1 cellular context compared by ENCODE assay signal in the genomic region with DNA sequence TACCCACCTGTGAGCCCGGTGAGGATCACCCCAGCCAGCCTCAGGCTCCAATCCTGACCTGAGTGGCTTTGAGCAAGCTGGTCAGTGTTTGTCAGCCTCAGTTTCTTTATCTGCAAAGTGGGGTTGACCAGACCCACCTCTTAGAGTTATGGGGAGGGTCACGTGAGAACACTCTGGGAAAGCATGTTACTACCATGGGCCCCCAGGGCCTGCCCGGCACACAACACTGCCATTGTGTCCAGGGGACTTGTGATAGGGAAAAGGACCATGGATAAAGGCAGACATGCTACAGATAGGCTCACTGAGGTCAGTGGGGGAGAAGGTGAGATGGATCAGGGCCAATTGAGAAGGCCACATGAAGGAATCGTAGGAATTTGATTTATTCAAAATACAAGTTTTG.
TF ChIP-seq lines count a peak whose summit lies in the region.

No MANE protein-coding gene starts in this region.

TF ChIP-seq in HepG2, 621 proteins besides CTCF, POLR2A, EP300 and RAD21:
- TF ChIP-seq, protein P1, sequence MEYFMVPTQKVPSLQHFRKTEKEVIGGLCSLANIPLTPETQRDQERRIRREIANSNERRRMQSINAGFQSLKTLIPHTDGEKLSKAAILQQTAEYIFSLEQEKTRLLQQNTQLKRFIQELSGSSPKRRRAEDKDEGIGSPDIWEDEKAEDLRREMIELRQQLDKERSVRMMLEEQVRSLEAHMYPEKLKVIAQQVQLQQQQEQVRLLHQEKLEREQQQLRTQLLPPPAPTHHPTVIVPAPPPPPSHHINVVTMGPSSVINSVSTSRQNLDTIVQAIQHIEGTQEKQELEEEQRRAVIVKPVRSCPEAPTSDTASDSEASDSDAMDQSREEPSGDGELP (IDR thresholded peaks at IDR 0.05; ENCODE audit: borderline replicate concordance, low read depth): no peak
- TF ChIP-seq PRMT3 (CRISPR knock-in tag; IDR thresholded peaks at IDR 0.05; ENCODE audit: borderline replicate concordance, low read depth): no peak
- no peak for TF ChIP-seq SNRNP70 (IDR thresholded peaks at IDR 0.05; ENCODE audit: low read depth, low read length)
- peak; percentile 44; the same call in 1 of the 2 replicates for TF ChIP-seq ZNF629 (CRISPR knock-in tag; conservative IDR thresholded peaks at IDR 0.05)
- no peak for TF ChIP-seq CBX5 (CRISPR knock-in tag; IDR thresholded peaks at IDR 0.05; ENCODE audit: borderline replicate concordance)
- no peak for TF ChIP-seq MED8 (CRISPR knock-in tag; IDR thresholded peaks at IDR 0.05; ENCODE audit: insufficient replicate concordance)
- TF ChIP-seq, protein P2, sequence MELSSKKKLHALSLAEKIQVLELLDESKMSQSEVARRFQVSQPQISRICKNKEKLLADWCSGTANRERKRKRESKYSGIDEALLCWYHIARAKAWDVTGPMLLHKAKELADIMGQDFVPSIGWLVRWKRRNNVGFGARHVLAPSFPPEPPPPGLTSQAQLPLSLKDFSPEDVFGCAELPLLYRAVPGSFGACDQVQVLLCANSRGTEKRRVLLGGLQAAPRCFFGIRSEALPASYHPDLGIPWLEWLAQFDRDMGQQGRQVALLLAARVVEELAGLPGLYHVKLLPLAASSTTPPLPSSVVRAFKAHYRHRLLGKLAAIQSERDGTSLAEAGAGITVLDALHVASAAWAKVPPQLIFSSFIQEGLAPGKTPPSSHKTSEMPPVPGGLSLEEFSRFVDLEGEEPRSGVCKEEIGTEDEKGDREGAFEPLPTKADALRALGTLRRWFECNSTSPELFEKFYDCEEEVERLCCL (CRISPR knock-in tag; IDR thresholded peaks at IDR 0.05; ENCODE audit: borderline replicate concordance): no peak
- TF ChIP-seq SOX5 (CRISPR knock-in tag; IDR thresholded peaks at IDR 0.05; ENCODE audit: borderline replicate concordance): no peak
